ENCODE assay signal across 18 cellular contexts in genomic region chr11:22702022-22702421, GRCh38. TPM values are rescaled to one million over a fixed set of nuclear protein-coding genes. Genes with fewer than 3 reads are reported as not detected.
DNase-seq lines count a peak whose midpoint lies in the region; ATAC-seq, FAIRE-seq and TF ChIP-seq lines count a peak whose summit lies in the region.
"Had no signal": no experiment of that assay in that cellular context is flagged by ENCODE, and none has a peak within 500 bp of the region (broad histone marks: within the 10 kb centered on the region; RNA-seq: fewer than 3 reads in every experiment).

No MANE protein-coding gene starts in this region.

- no peaks in the 10 kb centered on the region for H3K27me3 Mint-ChIP-seq in activated naive CD4-positive, alpha-beta T cell treated with anti-CD3 and anti-CD28 coated beads, Interleukin-2, amount 50 U/mL, for 24 hours

- TF ChIP-seq CTCF in bronchial epithelial cell (IDR thresholded peaks at IDR 0.05; ENCODE audit: insufficient read depth, low read length, severe bottlenecking) (no peak), mucosa of descending colon (IDR thresholded peaks at IDR 0.05) (no peak), transverse colon (IDR thresholded peaks at IDR 0.05) (no peak)

- in situ Hi-C loops in transverse colon (cut with MboI; ENCODE audit: low pct_ligation_motif_present in 1 of 4, low pct_unique_long_range_greater_than_20kb in 1 of 4, low sequenced_read_pairs in 3 of 4): no loop called here

- H3K27me3 ChIP-seq in bronchial epithelial cell (ENCODE audit: control insufficient read depth, insufficient read depth, low read length): no peaks in the 10 kb centered on the region
- no peaks in the 10 kb centered on the region for H3K27me3 ChIP-seq in transverse colon

- H3K27ac Mint-ChIP-seq in activated naive CD4-positive, alpha-beta T cell treated with anti-CD3 and anti-CD28 coated beads, Interleukin-2, amount 50 U/mL, for 24 hours: peak overlapping the region; percentile 5

- no peaks in the 10 kb centered on the region for H3K36me3 ChIP-seq in bronchial epithelial cell (ENCODE audit: control insufficient read depth, insufficient read depth, low read length)
- H3K36me3 ChIP-seq in mucosa of descending colon (ENCODE audit: low read depth): no peaks in the 10 kb centered on the region
- no peaks in the 10 kb centered on the region for H3K36me3 ChIP-seq in transverse colon

- H3K4me3 Mint-ChIP-seq in activated naive CD4-positive, alpha-beta T cell treated with anti-CD3 and anti-CD28 coated beads, Interleukin-2, amount 50 U/mL, for 24 hours: no peak overlapping the region

- no peak for FAIRE-seq in bronchial epithelial cell (lab: Jason Lieb, UNC)
- FAIRE-seq: HTR-8/SVneo, K562 had no signal

- H3K4me3 ChIP-seq in bronchial epithelial cell (ENCODE audit: low read depth, low read length) (no peak overlapping the region), mucosa of descending colon (no peak overlapping the region), transverse colon (no peak overlapping the region)
- H3K4me3 ChIP-seq: K562, SK-N-MC had no signal

- H3K9me3 ChIP-seq in mucosa of descending colon (no peaks in the 10 kb centered on the region), transverse colon (no peaks in the 10 kb centered on the region)

- no peak for TF ChIP-seq POLR2A in transverse colon (IDR thresholded peaks at IDR 0.05)

- no peak for TF ChIP-seq EP300 in transverse colon (IDR thresholded peaks at IDR 0.05; ENCODE audit: low read depth)

- no peaks in the 10 kb centered on the region for H3K9me3 Mint-ChIP-seq in activated naive CD4-positive, alpha-beta T cell treated with anti-CD3 and anti-CD28 coated beads, Interleukin-2, amount 50 U/mL, for 24 hours

- intact Hi-C loops in mucosa of descending colon (cut with DNase I, micrococcal nuclease) (no loop called here), transverse colon (cut with DNase I; ENCODE audit: low total_unique reads) (no loop called here)

- no peaks in the 10 kb centered on the region for H3K36me3 Mint-ChIP-seq in activated naive CD4-positive, alpha-beta T cell treated with anti-CD3 and anti-CD28 coated beads, Interleukin-2, amount 50 U/mL, for 24 hours

- peaks cover 15% of the 10 kb centered on the region for H3K4me1 Mint-ChIP-seq in activated naive CD4-positive, alpha-beta T cell treated with anti-CD3 and anti-CD28 coated beads, Interleukin-2, amount 50 U/mL, for 24 hours

- DNase-seq in activated naive CD4-positive, alpha-beta T cell (lab: John Stamatoyannopoulos, UW): no peak
- DNase-seq in bronchial epithelial cell (ENCODE audit: low read depth) (peak; percentile 10), mucosa of descending colon (no peak), transverse colon (no peak), NCI-H446 (lab: John Stamatoyannopoulos, UW) (no peak), amygdala (lab: John Stamatoyannopoulos, UW) (no peak)
- DNase-seq in stimulated activated CD4-positive, alpha-beta T cell treated with anti-CD3 and anti-CD28 coated beads, Interleukin-4, amount 100 ng/mL, for 24 hours: no peak
- DNase-seq: C1 segment of cervical spinal cord, NCI-H1092, NCI-H2107, NCI-H345, NCI-H748 treated with DMSO at 0.1 percent for 48 hours, PC-3 had no signal

- peak overlapping the region in 3 of 4 donors; percentile 3 to 36 (median 30) for H3K27ac ChIP-seq in transverse colon
- H3K27ac ChIP-seq: SK-N-MC had no signal

- ATAC-seq in mucosa of descending colon: peak; percentile 84
- ATAC-seq: HCT116, K562, PC-3 had no signal

- peaks cover 4% of the 10 kb centered on the region for H3K4me1 ChIP-seq in mucosa of descending colon (ENCODE audit: low read depth)
- H3K4me1 ChIP-seq in transverse colon: peaks cover 0 to 17% (median 8%) of the 10 kb centered on the region in 4 donors

RNA-seq across cellular contexts. Expression of gene GAS2, which starts 35.6 kb away (rescaled TPM):
- total RNA-seq in bronchial epithelial cell (1.1 and 1.8 TPM in 2 replicates), mucosa of descending colon (1 to 10 TPM; 2.0 to 2.8 (median 2.5) TPM), transverse colon (1 to 10 TPM in 3 of 4 donors, not detected in 1; 2.2 to 8.3 (median 4.2) TPM)
- total RNA-seq: PC-3 had no signal
